1 cellular context compared by ENCODE assay signal in the genomic region with DNA sequence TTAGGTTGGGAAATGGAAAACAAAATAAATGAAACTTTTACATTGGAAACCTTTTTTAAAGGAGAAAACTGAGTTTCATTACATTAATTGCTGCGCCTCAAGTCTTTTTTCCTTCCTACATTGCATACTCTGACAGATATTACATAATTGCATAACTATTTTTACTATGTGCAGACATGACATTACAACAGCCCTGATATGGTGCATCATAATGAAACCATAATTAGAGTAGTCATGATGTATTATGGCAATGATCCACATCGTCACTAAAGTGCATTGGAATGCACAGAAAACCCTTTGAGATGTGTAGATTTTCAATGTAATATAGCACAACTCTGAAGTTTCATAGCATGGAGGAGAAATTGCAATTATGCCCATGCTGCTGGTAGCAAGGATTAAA.
TF ChIP-seq lines count a peak whose summit lies in the region.

No MANE protein-coding gene starts in this region.

TF ChIP-seq in IMR-90, 13 proteins besides CTCF, POLR2A, EP300 and RAD21 (continued from another document):
- TF ChIP-seq CEBPB (IDR thresholded peaks at IDR 0.05; ENCODE audit: low read depth, low read length) (no peak), MAFK (IDR thresholded peaks at IDR 0.05; ENCODE audit: low read depth, low read length) (no peak), SMC3 (IDR thresholded peaks at IDR 0.05; ENCODE audit: low read depth, low read length) (no peak), MXI1 (IDR thresholded peaks at IDR 0.05; ENCODE audit: borderline replicate concordance, low read depth, low read length) (no peak), NFE2L2 (IDR thresholded peaks at IDR 0.05; ENCODE audit: low read depth, low read length) (no peak), RCOR1 (IDR thresholded peaks at IDR 0.05; ENCODE audit: insufficient replicate concordance, low read length) (no peak), FOS (IDR thresholded peaks at IDR 0.05; ENCODE audit: low read depth, low read length) (no peak), RFX5 (IDR thresholded peaks at IDR 0.05; ENCODE audit: low read depth, low read length) (no peak), MAZ (IDR thresholded peaks at IDR 0.05; ENCODE audit: borderline replicate concordance, low read depth, low read length) (no peak), CHD1 (IDR thresholded peaks at IDR 0.05; ENCODE audit: low read depth, low read length) (no peak), BHLHE40 (IDR thresholded peaks at IDR 0.05; ENCODE audit: low read depth, low read length) (no peak)
- TF ChIP-seq, protein P1, sequence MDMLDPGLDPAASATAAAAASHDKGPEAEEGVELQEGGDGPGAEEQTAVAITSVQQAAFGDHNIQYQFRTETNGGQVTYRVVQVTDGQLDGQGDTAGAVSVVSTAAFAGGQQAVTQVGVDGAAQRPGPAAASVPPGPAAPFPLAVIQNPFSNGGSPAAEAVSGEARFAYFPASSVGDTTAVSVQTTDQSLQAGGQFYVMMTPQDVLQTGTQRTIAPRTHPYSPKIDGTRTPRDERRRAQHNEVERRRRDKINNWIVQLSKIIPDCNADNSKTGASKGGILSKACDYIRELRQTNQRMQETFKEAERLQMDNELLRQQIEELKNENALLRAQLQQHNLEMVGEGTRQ (IDR thresholded peaks at IDR 0.05; ENCODE audit: low read depth, low read length), result no peak
TF ChIP-seq in IMR-90: peak in this region for 0.
